18 cellular contexts compared by ENCODE assay signal in genomic region chr7:134752006-134752760, GRCh38. TPM values are rescaled to one million over a fixed set of nuclear protein-coding genes. Genes with fewer than 3 reads are reported as not detected.
DNase-seq lines count a peak whose midpoint lies in the region; ATAC-seq, FAIRE-seq and TF ChIP-seq lines count a peak whose summit lies in the region.
"Had no signal": no experiment of that assay in that cellular context is flagged by ENCODE, and none has a peak within 500 bp of the region (broad histone marks: within the 10 kb centered on the region; RNA-seq: fewer than 3 reads in every experiment).

No MANE protein-coding gene starts in this region.

- ATAC-seq in omental fat pad (ENCODE audit: low FRiP score) (no peak), GM18520 (IDR thresholded peaks at IDR 0.05; ENCODE audit: unreplicated experiment) (no peak), GM21360 (IDR thresholded peaks at IDR 0.05; ENCODE audit: unreplicated experiment) (no peak)
- no peak for ATAC-seq in stimulated activated naive CD8-positive, alpha-beta T cell treated with anti-CD3 and anti-CD28 coated beads, Interleukin-15, Interleukin-2, amounts not matched to agents 100 U/mL and 50 U/mL, for 24 hours
- ATAC-seq: activated T-cell treated with anti-CD3 and anti-CD28 coated beads, Interleukin-2, amount 50 U/mL, for 72 hours; sciatic nerve had no signal

- no peaks in the 10 kb centered on the region for H3K27me3 ChIP-seq in bronchial epithelial cell (ENCODE audit: control insufficient read depth, insufficient read depth, low read length)
- H3K27me3 ChIP-seq: ascending aorta, BLaER1, stomach had no signal

- no peaks in the 10 kb centered on the region for H3K36me3 ChIP-seq in bronchial epithelial cell (ENCODE audit: control insufficient read depth, insufficient read depth, low read length)
- H3K36me3 ChIP-seq: ascending aorta, BLaER1, stomach had no signal

- FAIRE-seq in bronchial epithelial cell (lab: Jason Lieb, UNC): no peak

- TF ChIP-seq CTCF in bronchial epithelial cell (IDR thresholded peaks at IDR 0.05; ENCODE audit: insufficient read depth, low read length, severe bottlenecking) (no peak), omental fat pad (IDR thresholded peaks at IDR 0.05) (no peak)

- H3K4me3 ChIP-seq in bronchial epithelial cell (ENCODE audit: low read depth, low read length): no peak overlapping the region
- H3K4me3 ChIP-seq: ascending aorta, BLaER1, stomach had no signal

- DNase-seq in EH (ENCODE audit: low read depth) (peak; percentile 82), NCI-H526 (lab: John Stamatoyannopoulos, UW) (peak; percentile 85), bronchial epithelial cell (ENCODE audit: low read depth) (peak; percentile 87), iris pigment epithelial cell (ENCODE audit: low read depth) (peak; percentile 84), omental fat pad (ENCODE audit: low spot score) (no peak)
- DNase-seq in stimulated activated naive CD8-positive, alpha-beta T cell treated with anti-CD3 and anti-CD28 coated beads, Interleukin-15, Interleukin-2, amounts not matched to agents 100 U/mL and 50 U/mL, for 24 hours: no peak
- DNase-seq: activated CD4-positive, alpha-beta T cell treated with anti-CD3 and anti-CD28 coated beads, Interleukin-2, amount 50 U/mL, for 1 hour; activated T-cell treated with anti-CD3 and anti-CD28 coated beads, Interleukin-2, amount 50 U/mL, for 72 hours; effector memory CD4-positive, alpha-beta T cell; H7; hippocampal formation; nephron progenitor cell; stomach had no signal

RNA-seq across cellular contexts. Expression of gene CALD1, which starts 27.3 kb away (rescaled TPM):
- total RNA-seq in bronchial epithelial cell: 71.3 and 102 TPM in 2 replicates
- 100 to 1,000 TPM; 195 to 347 (median 250) TPM for total RNA-seq in omental fat pad

Comparison
In these comparisons a context has a peak if more than half of its experiments do, and no peak if none do; other contexts are left out.
1. DNase-seq: peak in EH (single experiment), NCI-H526 (2 of 2), bronchial epithelial cell (single experiment) and iris pigment epithelial cell (single experiment); none in omental fat pad (single experiment) and stimulated activated naive CD8-positive, alpha-beta T cell treated with anti-CD3 and anti-CD28 coated beads, Interleukin-15, Interleukin-2, amounts not matched to agents 100 U/mL and 50 U/mL, for 24 hours (single experiment).